Comparison of ENCODE assay signal across 12 cellular contexts in the genomic region with DNA sequence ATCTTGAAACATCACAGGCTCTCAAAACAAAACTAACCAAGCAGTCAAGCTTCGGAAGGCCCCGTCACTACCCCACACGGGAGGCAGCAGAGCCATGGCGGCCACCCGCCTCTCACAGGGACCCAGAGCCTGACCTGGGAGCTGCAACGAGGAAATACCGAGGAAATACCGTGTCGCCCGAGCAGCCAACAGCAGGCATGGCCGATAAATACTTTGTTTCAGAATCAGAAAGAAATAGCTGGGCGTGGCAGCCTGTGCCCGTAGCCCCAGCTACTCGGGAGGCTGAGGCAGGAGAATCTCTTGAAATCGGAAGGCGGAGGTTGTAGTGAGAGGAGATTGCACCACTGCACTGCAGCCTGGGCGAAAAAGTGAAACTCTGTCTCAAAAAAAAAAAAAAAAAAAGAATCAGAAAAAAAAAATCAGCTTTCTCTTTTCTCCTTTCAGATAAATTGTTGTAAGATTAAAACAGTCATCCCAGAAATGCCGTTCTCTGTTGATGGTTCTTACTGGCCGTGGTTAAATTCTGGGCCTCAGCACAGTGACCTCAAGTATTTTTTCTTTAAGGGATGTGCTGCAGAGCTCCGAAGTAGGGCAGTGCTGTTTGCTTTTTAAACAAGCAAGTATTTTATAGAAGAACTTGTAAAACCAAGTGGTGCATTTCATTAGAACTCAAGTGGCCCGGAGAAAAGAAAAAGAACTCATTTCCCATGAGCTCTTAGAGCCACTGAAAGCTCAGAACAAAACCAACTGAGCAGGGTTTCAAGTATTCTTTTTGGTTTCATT. TPM values are rescaled to one million over a fixed set of nuclear protein-coding genes. Genes with fewer than 3 reads are reported as not detected.
A peak's percentile ranks its signal among the peaks of the same experiment; 100 is the strongest.
DNase-seq lines count a peak whose midpoint lies in the region; ATAC-seq and TF ChIP-seq lines count a peak whose summit lies in the region.
"Had no signal": no experiment of that assay in that cellular context is flagged by ENCODE, and none has a peak within 500 bp of the region (broad histone marks: within the 10 kb centered on the region; RNA-seq: fewer than 3 reads in every experiment).

No MANE protein-coding gene starts in this region.

- ATAC-seq in CD8-positive, alpha-beta T cell = peak; percentile 8
- peak in 2 of 4 experiments; percentile 5 to 29 for ATAC-seq in T-cell (replicated peaks in 1 of 4)

- H4K20me1 ChIP-seq in SK-N-SH (ENCODE audit: insufficient read depth) = no peaks in the 10 kb centered on the region

- POLR2A ChIA-PET in CD8-positive, alpha-beta T cell (lab: Charles Lee) = interaction anchor here (1.0 to 1.6 kb wide), 3 partner anchors 16 to 38 kb away, joined by 3 to 5 read pairs (median 4); a partner anchor contains a TSS
- POLR2A ChIA-PET in T-cell (lab: Charles Lee) (interaction anchor here (0.6 to 0.7 kb wide), 4 partner anchors 11 to 594 kb away, joined by 3 to 10 read pairs (median 5); a partner anchor contains a TSS), SK-N-SH (lab: Yijun Ruan, JAX) (no interaction called here)

- peak overlapping the region; percentile 58 for H3K4me3 Mint-ChIP-seq in CD8-positive, alpha-beta T cell
- peak overlapping the region; percentile 74 to 79 (median 79) for H3K4me3 Mint-ChIP-seq in T-cell
- H3K4me3 Mint-ChIP-seq in progenitor cell of endocrine pancreas (ENCODE audit: low read depth) = no peak overlapping the region
- H3K4me3 Mint-ChIP-seq: activated naive CD8-positive, alpha-beta T cell had no signal

- no peaks in the 10 kb centered on the region for H3K9me3 Mint-ChIP-seq in CD8-positive, alpha-beta T cell
- no peaks in the 10 kb centered on the region for H3K9me3 Mint-ChIP-seq in T-cell
- H3K9me3 Mint-ChIP-seq in progenitor cell of endocrine pancreas (ENCODE audit: low read depth) = no peaks in the 10 kb centered on the region

- H3K4me3 ChIP-seq in CD8-positive, alpha-beta T cell (ENCODE audit: low read depth, low read length) = no peak overlapping the region
- H3K4me3 ChIP-seq in SK-N-SH (ENCODE audit: low read depth in 2 of 2, low read length in 1 of 2) = no peak overlapping the region
- H3K4me3 ChIP-seq: left ventricle myocardium inferior had no signal

- H3K4me1 ChIP-seq in CD8-positive, alpha-beta T cell (ENCODE audit: insufficient read depth, low read length) = peaks cover 18% of the 10 kb centered on the region
- H3K4me1 ChIP-seq in SK-N-SH (ENCODE audit: control insufficient read depth in 1 of 2, insufficient read depth in 2 of 2, low read depth in 1 of 2, low read length in 1 of 2) = no peaks in the 10 kb centered on the region

- H3K36me3 ChIP-seq in CD8-positive, alpha-beta T cell (ENCODE audit: insufficient read depth, low read length) = no peaks in the 10 kb centered on the region
- peaks cover 5 to 11% of the 10 kb centered on the region in 2 experiments for H3K36me3 ChIP-seq in SK-N-SH (replicated peaks in 1 of 2; ENCODE audit: control insufficient read depth in 1 of 2, insufficient read depth in 2 of 2, low read length in 1 of 2)

- no peaks in the 10 kb centered on the region for H3F3A ChIP-seq in SK-N-SH (replicated peaks; ENCODE audit: insufficient read depth)

- H3K36me3 Mint-ChIP-seq in CD8-positive, alpha-beta T cell = peaks cover 20% of the 10 kb centered on the region
- peaks cover 19% of the 10 kb centered on the region for H3K36me3 Mint-ChIP-seq in T-cell
- H3K36me3 Mint-ChIP-seq in progenitor cell of endocrine pancreas (ENCODE audit: insufficient read depth) = peaks cover 21% of the 10 kb centered on the region

- H3K27ac Mint-ChIP-seq in CD8-positive, alpha-beta T cell = peak overlapping the region; percentile 81
- peak overlapping the region; percentile 92 for H3K27ac Mint-ChIP-seq in T-cell
- H3K27ac Mint-ChIP-seq in progenitor cell of endocrine pancreas = peak overlapping the region; percentile 48
- H3K27ac Mint-ChIP-seq: activated naive CD8-positive, alpha-beta T cell had no signal

- intact Hi-C loops in CD8-positive, alpha-beta T cell (cut with DNase I, micrococcal nuclease) = no loop called here

- H2AFZ ChIP-seq in SK-N-SH (ENCODE audit: low read depth) = no peak overlapping the region

- H3K27me3 ChIP-seq in CD8-positive, alpha-beta T cell (ENCODE audit: insufficient read depth, low read length) = no peaks in the 10 kb centered on the region
- no peaks in the 10 kb centered on the region for H3K27me3 ChIP-seq in SK-N-SH (ENCODE audit: insufficient read depth)

- 93% methylated on average over 20 of the region's 21 CpGs for WGBS in SK-N-SH (ENCODE audit: low lambda C conversion rate)

- no peak for DNase-seq in CD8-positive, alpha-beta T cell
- DNase-seq in T-cell = peak in 2 of 34 experiments; percentile 13 to 16
- no peak for DNase-seq in progenitor cell of endocrine pancreas (ENCODE audit: low spot score, unreplicated experiment)
- DNase-seq in kidney glomerular epithelial cell (lab: John Stamatoyannopoulos, UW) = no peak
- DNase-seq in occipital lobe (lab: John Stamatoyannopoulos, UW) = no peak
- no peak for DNase-seq in SK-N-SH
- no peak for DNase-seq in NCI-H446 treated with DMSO at 0.1 percent for 48 hours (lab: John Stamatoyannopoulos, UW)
- DNase-seq: left ventricle myocardium inferior, NCI-H1105 had no signal

- H3K9ac ChIP-seq in SK-N-SH = no peak overlapping the region

- TF ChIP-seq CTCF in CD8-positive, alpha-beta T cell (IDR thresholded peaks at IDR 0.05) = no peak
- TF ChIP-seq CTCF in progenitor cell of endocrine pancreas (IDR thresholded peaks at IDR 0.05; ENCODE audit: unreplicated experiment) (no peak), SK-N-SH (IDR thresholded peaks at IDR 0.05) (no peak)

- TF ChIP-seq RAD21 in SK-N-SH (IDR thresholded peaks at IDR 0.05; ENCODE audit: low read length) = no peak

- H3K9me3 ChIP-seq in CD8-positive, alpha-beta T cell (ENCODE audit: low read length) = no peaks in the 10 kb centered on the region
- no peaks in the 10 kb centered on the region for H3K9me3 ChIP-seq in SK-N-SH
- H3K9me3 ChIP-seq: left ventricle myocardium inferior had no signal

- no peaks in the 10 kb centered on the region for H3K79me2 ChIP-seq in SK-N-SH (ENCODE audit: insufficient read depth)

- H3K9me2 ChIP-seq in SK-N-SH = no peaks in the 10 kb centered on the region

- H3K27me3 Mint-ChIP-seq in CD8-positive, alpha-beta T cell (ENCODE audit: low read depth) = no peaks in the 10 kb centered on the region
- no peaks in the 10 kb centered on the region for H3K27me3 Mint-ChIP-seq in T-cell
- no peaks in the 10 kb centered on the region for H3K27me3 Mint-ChIP-seq in progenitor cell of endocrine pancreas
- H3K27me3 Mint-ChIP-seq: activated naive CD8-positive, alpha-beta T cell had no signal

- H3K27ac ChIP-seq in CD8-positive, alpha-beta T cell (ENCODE audit: low read depth, low read length) = no peak overlapping the region
- peak overlapping the region; percentile 87 for H3K27ac ChIP-seq in cingulate gyrus (ENCODE audit: low read depth, low read length)
- no peak overlapping the region for H3K27ac ChIP-seq in SK-N-SH (ENCODE audit: low read depth in 2 of 2, low read length in 1 of 2)
- H3K27ac ChIP-seq: left ventricle myocardium inferior had no signal

- CTCF ChIA-PET in CD8-positive, alpha-beta T cell (lab: Charles Lee) = interaction anchor here (2.0 kb wide), 1 partner anchor 94 kb away, joined by 5 read pairs; no protein-coding TSS in a partner anchor
- CTCF ChIA-PET in T-cell (lab: Charles Lee) (interaction anchor here (0.5 to 1.0 kb wide), 5 partner anchors 33 to 775 kb away, joined by 3 to 8 read pairs (median 3); a partner anchor contains a TSS), SK-N-SH (lab: Yijun Ruan, JAX) (interaction anchor here (2.1 kb wide), 1 partner anchor 92 kb away, joined by 7 read pairs; no protein-coding TSS in a partner anchor)

- H3K4me2 ChIP-seq in SK-N-SH = no peak overlapping the region

- peaks cover 37% of the 10 kb centered on the region for H3K4me1 Mint-ChIP-seq in CD8-positive, alpha-beta T cell (ENCODE audit: low read depth)
- H3K4me1 Mint-ChIP-seq in T-cell = peaks cover 44 to 62% (median 62%) of the 10 kb centered on the region in 3 donors
- H3K4me1 Mint-ChIP-seq in progenitor cell of endocrine pancreas (ENCODE audit: low read depth) = peaks cover 8% of the 10 kb centered on the region

- no peak for TF ChIP-seq EP300 in SK-N-SH (IDR thresholded peaks at IDR 0.05; ENCODE audit: borderline replicate concordance in 1 of 2, low read depth in 1 of 2, low read length in 1 of 2)

TF ChIP-seq in SK-N-SH, 30 proteins besides CTCF, POLR2A, EP300 and RAD21 (continues in another document):
- TF ChIP-seq, protein P1, sequence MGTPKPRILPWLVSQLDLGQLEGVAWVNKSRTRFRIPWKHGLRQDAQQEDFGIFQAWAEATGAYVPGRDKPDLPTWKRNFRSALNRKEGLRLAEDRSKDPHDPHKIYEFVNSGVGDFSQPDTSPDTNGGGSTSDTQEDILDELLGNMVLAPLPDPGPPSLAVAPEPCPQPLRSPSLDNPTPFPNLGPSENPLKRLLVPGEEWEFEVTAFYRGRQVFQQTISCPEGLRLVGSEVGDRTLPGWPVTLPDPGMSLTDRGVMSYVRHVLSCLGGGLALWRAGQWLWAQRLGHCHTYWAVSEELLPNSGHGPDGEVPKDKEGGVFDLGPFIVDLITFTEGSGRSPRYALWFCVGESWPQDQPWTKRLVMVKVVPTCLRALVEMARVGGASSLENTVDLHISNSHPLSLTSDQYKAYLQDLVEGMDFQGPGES (IDR thresholded peaks at IDR 0.05; ENCODE audit: low read depth, low read length) = no peak
- TF ChIP-seq RFX5 (IDR thresholded peaks at IDR 0.05; ENCODE audit: low read length) (no peak), MXI1 (IDR thresholded peaks at IDR 0.05; ENCODE audit: low read depth, low read length) (no peak), FOSL2 (IDR thresholded peaks at IDR 0.05; ENCODE audit: borderline replicate concordance, low read depth) (no peak), ELF1 (IDR thresholded peaks at IDR 0.05) (no peak), NFIC (IDR thresholded peaks at IDR 0.05; ENCODE audit: borderline replicate concordance) (no peak), SMC3 (IDR thresholded peaks at IDR 0.05; ENCODE audit: low read depth, low read length) (no peak), MEF2A (IDR thresholded peaks at IDR 0.05; ENCODE audit: borderline replicate concordance, low read depth) (no peak), FOXJ3 (CRISPR knock-in tag; IDR thresholded peaks at IDR 0.05) (no peak)

RNA-seq across cellular contexts. Expression of a gene that starts 6.7 kb away (rescaled TPM):
- 10 to 100 TPM; 18.2 to 20.1 TPM for total RNA-seq in CD8-positive, alpha-beta T cell
- total RNA-seq in T-cell (10 to 100 TPM; 46.6 to 59.4 (median 51.1) TPM), progenitor cell of endocrine pancreas (26.2 and 28.2 TPM in 2 replicates), occipital lobe (9.4 TPM)
- 5.7 and 8.2 TPM in 2 replicates for polyA plus RNA-seq in SK-N-SH (2012; rRNA removed)
- 3.0 and 5.1 TPM in 2 replicates for polyA plus RNA-seq in SK-N-SH (2012; cell fraction: cytosol; rRNA removed)
- 22.6 and 22.9 TPM in 2 replicates for polyA plus RNA-seq in SK-N-SH (2012; cell fraction: nucleus; rRNA removed)

RNA-seq across cellular contexts. Expression of a gene that starts 17.5 kb away (rescaled TPM):
- total RNA-seq in CD8-positive, alpha-beta T cell = 1 to 10 TPM; 1.1 to 1.4 TPM
- total RNA-seq in T-cell = 1 to 10 TPM; 4.7 to 5.9 (median 5.1) TPM
- total RNA-seq in progenitor cell of endocrine pancreas = 6.7 and 7.1 TPM in 2 replicates
- 20.1 TPM for total RNA-seq in occipital lobe
- polyA plus RNA-seq in SK-N-SH (2012; rRNA removed) = not detected in 2 replicates
- polyA plus RNA-seq in SK-N-SH (2012; cell fraction: cytosol; rRNA removed) = not detected in 2 replicates
- not detected in 2 replicates for polyA plus RNA-seq in SK-N-SH (2012; cell fraction: nucleus; rRNA removed)
- total RNA-seq: fibroblast of lung had no signal
